Comparison of ENCODE assay signal across 21 cellular contexts in the genomic region with DNA sequence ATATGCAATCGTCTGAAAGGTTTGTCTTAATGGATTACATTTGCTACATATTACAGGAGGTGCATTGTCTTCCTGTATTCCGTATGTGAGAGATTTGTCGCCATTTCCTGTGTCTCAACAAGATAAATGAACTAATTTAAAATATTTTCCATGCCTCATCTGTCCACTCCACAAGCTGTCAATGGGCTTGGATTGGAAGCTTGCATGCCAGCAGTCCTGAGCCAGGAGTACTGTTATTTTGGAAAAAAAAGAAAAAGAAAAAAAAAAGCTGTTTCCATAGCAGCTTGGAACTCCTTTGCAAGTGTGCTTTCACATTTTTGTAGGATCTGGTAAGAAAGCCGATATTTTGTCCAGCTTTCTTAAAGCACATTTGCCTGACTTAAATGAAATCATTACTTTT.
DNase-seq lines count a peak whose midpoint lies in the region; ATAC-seq and TF ChIP-seq lines count a peak whose summit lies in the region.
"Had no signal": no experiment of that assay in that cellular context is flagged by ENCODE, and none has a peak within 500 bp of the region (broad histone marks: within the 10 kb centered on the region; RNA-seq: fewer than 3 reads in every experiment).

No MANE protein-coding gene starts in this region.

- H3K36me3 Mint-ChIP-seq in memory B cell, result peaks cover 26% of the 10 kb centered on the region

- 65 to 67% methylated on average over 4 of the region's 4 CpGs for WGBS in heart right ventricle, 2 donors

- peaks cover 3% of the 10 kb centered on the region for H3K4me1 Mint-ChIP-seq in memory B cell

- ATAC-seq in heart right ventricle (peak in 6 of 8 donors; percentile 58 to 79 (median 68)), memory B cell (ENCODE audit: low read depth) (no peak)
- ATAC-seq: GM23338 had no signal

- peaks cover 0 to 17% (median 3%) of the 10 kb centered on the region in 9 donors for H3K4me1 ChIP-seq in heart right ventricle

- no peaks in the 10 kb centered on the region for H3K27me3 ChIP-seq in heart right ventricle
- H3K27me3 ChIP-seq: BLaER1 had no signal

- H3K27me3 Mint-ChIP-seq in memory B cell, result no peaks in the 10 kb centered on the region
- H3K27me3 Mint-ChIP-seq: CD4-positive, alpha-beta memory T cell had no signal

- no peaks in the 10 kb centered on the region for H3K9me3 Mint-ChIP-seq in memory B cell
- H3K9me3 Mint-ChIP-seq: GM23338 had no signal

- H3K27ac ChIP-seq in heart right ventricle, result peak overlapping the region in 2 of 10 donors; percentile 8 to 66
- H3K27ac ChIP-seq: BLaER1, HL-60, KMS-11, PC-9 had no signal

- no peak overlapping the region for H3K4me3 ChIP-seq in heart right ventricle
- no peak overlapping the region for H3K4me3 ChIP-seq in fibroblast of the aortic adventitia (ENCODE audit: low read depth, low read length)
- H3K4me3 ChIP-seq: BLaER1, GM23338, PC-9 had no signal

- intact Hi-C loops in heart right ventricle (cut with DNase I), result loop anchor here in 1 of 10 donors (10.0 kb wide), 1 partner anchor 86 kb away; no protein-coding TSS in a partner anchor
- intact Hi-C loops in cardiac septum (cut with DNase I), result no loop called here

- H3K9me3 ChIP-seq in heart right ventricle, result no peaks in the 10 kb centered on the region
- H3K9me3 ChIP-seq: BLaER1 had no signal

- peaks cover 0 to 10% (median 0%) of the 10 kb centered on the region in 9 donors for H3K36me3 ChIP-seq in heart right ventricle

- no peak overlapping the region for H3K4me3 Mint-ChIP-seq in memory B cell
- H3K4me3 Mint-ChIP-seq: CD4-positive, alpha-beta memory T cell; GM23338 had no signal

- no peak for DNase-seq in heart right ventricle
- DNase-seq in cardiac septum (ENCODE audit: low spot score), result no peak
- DNase-seq in fibroblast of the aortic adventitia (ENCODE audit: low read depth), result peak; percentile 37
- no peak for DNase-seq in memory B cell (ENCODE audit: low spot score in 2 of 2)
- DNase-seq in NCI-H345 (lab: John Stamatoyannopoulos, UW), result no peak
- DNase-seq in NCI-H524 (lab: John Stamatoyannopoulos, UW), result no peak
- no peak for DNase-seq in OCI-M2 (lab: John Stamatoyannopoulos, UW; ENCODE audit: unreplicated experiment)
- DNase-seq: CD4-positive, alpha-beta memory T cell; DMS153; GF-D8; HCEC 1CT; MV-4-11; NCI-H187; NCI-H2107; NCI-H2227 treated with DMSO at 0.1 percent for 48 hours; NCI-H526; PC-9 had no signal

- TF ChIP-seq CTCF in heart right ventricle (IDR thresholded peaks at IDR 0.05) (no peak), fibroblast of the aortic adventitia (IDR thresholded peaks at IDR 0.05; ENCODE audit: insufficient read depth, low read length) (no peak)

- peak overlapping the region; percentile 72 for H3K27ac Mint-ChIP-seq in memory B cell
- H3K27ac Mint-ChIP-seq: GM23338 had no signal
